ENCODE assay signal across 22 cellular contexts in the genomic region with DNA sequence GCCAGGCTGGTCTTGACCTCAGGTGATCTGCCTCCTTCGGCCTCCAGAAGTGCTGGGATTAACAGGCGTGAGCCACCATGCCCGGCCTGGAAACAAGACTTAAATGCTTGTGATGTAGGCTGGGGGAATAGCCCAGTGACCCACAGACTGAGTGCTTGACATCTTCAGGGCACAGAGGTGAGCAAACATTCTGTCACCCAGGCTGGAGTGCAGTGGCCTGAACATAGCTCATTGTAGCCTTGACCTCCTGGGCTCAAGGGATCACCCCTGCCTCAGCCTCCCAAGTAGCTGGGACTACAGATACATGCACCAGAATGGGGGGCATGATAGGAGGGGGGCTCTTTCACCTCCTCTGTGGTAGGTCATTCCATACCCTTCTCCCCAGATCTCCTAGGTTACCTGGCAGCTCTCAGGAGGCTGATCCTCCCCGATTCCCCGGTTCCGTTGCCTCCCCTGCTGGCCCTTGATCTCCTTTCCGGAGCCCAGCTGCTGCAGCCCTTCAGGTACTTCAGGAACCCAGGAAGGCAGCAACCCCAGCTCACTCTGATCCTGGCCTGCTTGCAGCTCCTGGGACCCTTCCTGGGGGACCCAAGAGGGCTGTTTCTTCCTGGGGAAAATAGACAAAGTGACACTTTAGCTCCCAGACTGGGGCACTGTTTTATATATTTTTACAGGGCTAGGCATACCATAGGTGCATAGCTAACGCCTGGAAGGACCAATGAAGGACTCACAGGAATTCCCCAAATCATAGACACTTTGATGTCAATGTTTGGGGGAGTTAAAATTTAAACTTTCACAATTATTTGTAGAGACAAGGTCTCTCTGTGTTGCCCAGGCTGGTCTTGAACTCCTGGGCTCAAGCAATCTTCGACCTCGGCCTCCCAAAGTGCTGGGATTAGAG. TPM values are rescaled to one million over a fixed set of nuclear protein-coding genes. Genes with fewer than 3 reads are reported as not detected.
DNase-seq lines count a peak whose midpoint lies in the region; ATAC-seq, FAIRE-seq and TF ChIP-seq lines count a peak whose summit lies in the region.
"Had no signal": no experiment of that assay in that cellular context is flagged by ENCODE, and none has a peak within 500 bp of the region (broad histone marks: within the 10 kb centered on the region; RNA-seq: fewer than 3 reads in every experiment).

No MANE protein-coding gene starts in this region.

- H3K9me2 ChIP-seq in GM23248 (ENCODE audit: insufficient read depth): no peaks in the 10 kb centered on the region

- no peak overlapping the region for H3K27ac ChIP-seq in K562 (ENCODE audit: extremely low read depth, low read depth, low read length)
- H3K27ac ChIP-seq in HepG2 (ENCODE audit: extremely low read length, insufficient read depth, low read length): peak overlapping the region; percentile 42
- no peak overlapping the region for H3K27ac ChIP-seq in osteoblast (ENCODE audit: low read depth, low read length)
- H3K27ac ChIP-seq in GM23248: no peak overlapping the region

- TF ChIP-seq CTCF in K562 (IDR thresholded peaks at IDR 0.05 in 2 of 3, conservative IDR thresholded peaks at IDR 0.05 in 1 of 3; ENCODE audit: insufficient read depth in 2 of 3, low read depth in 1 of 3, low read length in 3 of 3) (no peak), HepG2 (CRISPR knock-in tag; IDR thresholded peaks at IDR 0.05) (peak; percentile 40; the same call in 1 of the 2 replicates), osteoblast (IDR thresholded peaks at IDR 0.05; ENCODE audit: extremely low read depth, low read depth, low read length) (no peak)

- peaks cover 2 to 14% of the 10 kb centered on the region in 2 experiments; a peak in 4 of 5 replicates for H3K4me1 ChIP-seq in K562 (replicated peaks in 1 of 2; ENCODE audit: control insufficient read depth in 2 of 2, insufficient read depth in 2 of 2, low read length in 2 of 2)
- peaks cover 40% of the 10 kb centered on the region for H3K4me1 ChIP-seq in HepG2 (ENCODE audit: insufficient read depth, low read length)
- no peaks in the 10 kb centered on the region for H3K4me1 ChIP-seq in osteoblast (ENCODE audit: insufficient read depth, low read length)
- H3K4me1 ChIP-seq in GM23248 (ENCODE audit: insufficient read depth): no peaks in the 10 kb centered on the region
- H3K4me1 ChIP-seq: BE2C had no signal

- TF ChIP-seq RAD21 in K562 (CRISPR knock-in tag; conservative IDR thresholded peaks at IDR 0.05 in 1 of 2, IDR thresholded peaks at IDR 0.05 in 1 of 2) (no peak), HepG2 (CRISPR knock-in tag; IDR thresholded peaks at IDR 0.05) (no peak)

- FAIRE-seq in K562 (lab: Jason Lieb, UNC): peak; percentile 51
- peak; percentile 85 for FAIRE-seq in HepG2 (lab: Jason Lieb, UNC)
- FAIRE-seq: A204.1, GM12891, GM19239, H54 had no signal

- H3K79me2 ChIP-seq in K562 (ENCODE audit: control insufficient read depth, insufficient read depth, low read length) (no peaks in the 10 kb centered on the region), HepG2 (ENCODE audit: insufficient read depth, low read length) (no peaks in the 10 kb centered on the region), osteoblast (ENCODE audit: insufficient read depth, low read length) (no peaks in the 10 kb centered on the region), GM23248 (ENCODE audit: insufficient read depth) (no peaks in the 10 kb centered on the region)

- H3K27me3 ChIP-seq in K562 (ENCODE audit: control insufficient read depth in 2 of 2, insufficient read depth in 2 of 2, low read length in 2 of 2): peaks cover 8 to 15% of the 10 kb centered on the region in 2 experiments; a peak in 4 of 5 replicates
- no peaks in the 10 kb centered on the region; a peak in 1 of 5 replicates for H3K27me3 ChIP-seq in HepG2 (ENCODE audit: control insufficient read depth in 1 of 2, insufficient read depth in 2 of 2, low read length in 2 of 2)
- peaks cover 20% of the 10 kb centered on the region for H3K27me3 ChIP-seq in osteoblast (ENCODE audit: insufficient read depth, low read length)
- no peaks in the 10 kb centered on the region for H3K27me3 ChIP-seq in GM23248 (replicated peaks; ENCODE audit: insufficient read depth)
- H3K27me3 ChIP-seq: BE2C had no signal

- POLR2A ChIA-PET in K562 (lab: Yijun Ruan, JAX): interaction anchor here (0.6 to 1.5 kb wide), 10 partner anchors 15 to 1335 kb away, joined by 3 to 12 read pairs (median 4); a partner anchor contains a TSS
- POLR2A ChIA-PET in HepG2 (lab: Yijun Ruan, JAX): interaction anchor here (0.9 to 3.0 kb wide), 3 partner anchors 15 to 39 kb away, joined by 3 to 17 read pairs (median 5); a partner anchor contains a TSS

- CTCF ChIA-PET in K562 (lab: Yijun Ruan, JAX; ENCODE audit: low intra/inter-chr PET ratio): no interaction called here
- CTCF ChIA-PET in HepG2 (lab: Yijun Ruan, JAX; ENCODE audit: low intra/inter-chr PET ratio, low total read pairs): no interaction called here

- H2AFZ ChIP-seq in K562 (ENCODE audit: low read depth, low read length) (no peak overlapping the region), HepG2 (ENCODE audit: low read length) (no peak overlapping the region), osteoblast (ENCODE audit: low read length) (no peak overlapping the region), GM23248 (no peak overlapping the region)

- H3K9ac ChIP-seq in K562 (ENCODE audit: insufficient read depth in 1 of 2, low read depth in 2 of 2, low read length in 2 of 2) (peak overlapping the region in 1 of 2 experiments; percentile 73; a peak in 2 of 4 replicates), HepG2 (ENCODE audit: insufficient read depth, low read depth, low read length) (no peak overlapping the region), GM23248 (no peak overlapping the region)

- no peaks in the 10 kb centered on the region for H4K20me1 ChIP-seq in K562 (replicated peaks; ENCODE audit: control insufficient read depth, insufficient read depth, low read length)
- no peaks in the 10 kb centered on the region for H4K20me1 ChIP-seq in HepG2 (ENCODE audit: insufficient read depth, low read length)
- no peaks in the 10 kb centered on the region for H4K20me1 ChIP-seq in osteoblast (ENCODE audit: insufficient read depth, low read length)
- H4K20me1 ChIP-seq in GM23248 (ENCODE audit: insufficient read depth): no peaks in the 10 kb centered on the region

- H3K9me3 ChIP-seq in K562 (replicated peaks; ENCODE audit: control insufficient read depth, insufficient read depth, low read depth, low read length) (no peaks in the 10 kb centered on the region), HepG2 (ENCODE audit: low read length) (no peaks in the 10 kb centered on the region), osteoblast (ENCODE audit: low read depth, low read length) (no peaks in the 10 kb centered on the region), GM23248 (ENCODE audit: low read depth) (no peaks in the 10 kb centered on the region)
- H3K9me3 ChIP-seq: BE2C had no signal

- TF ChIP-seq EP300 in K562 (IDR thresholded peaks at IDR 0.05; ENCODE audit: low read length) (no peak), HepG2 (IDR thresholded peaks at IDR 0.05; ENCODE audit: low read depth in 2 of 2, low read length in 2 of 2) (no peak), HepG2 (CRISPR knock-in tag; IDR thresholded peaks at IDR 0.05; ENCODE audit: borderline replicate concordance) (no peak)

- no peak overlapping the region for H3K4me3 ChIP-seq in K562
- H3K4me3 ChIP-seq in HepG2 (replicated peaks in 1 of 3; ENCODE audit: insufficient read depth in 1 of 3, low read depth in 2 of 3, low read length in 3 of 3): peak overlapping the region in 2 of 3 experiments; percentile 40 to 50; a peak in 5 of 6 replicates
- no peak overlapping the region for H3K4me3 ChIP-seq in osteoblast (ENCODE audit: insufficient read depth, low read length)
- H3K4me3 ChIP-seq in GM23248: no peak overlapping the region

- intact Hi-C loops in K562 (cut with micrococcal nuclease) (no loop called here), HepG2 (cut with micrococcal nuclease; ENCODE audit: unreplicated experiment) (loop anchor here (10.0 kb wide), 1 partner anchor 659 kb away; no protein-coding TSS in a partner anchor)

- in situ Hi-C loops in K562 (cut with MboI): loop anchor here (25.0 kb wide), 1 partner anchor 437 kb away; no protein-coding TSS in a partner anchor
- in situ Hi-C loops in HepG2 (cut with HindIII; ENCODE audit: extremely low pct_ligation_motif_present, low pct_unique_long_range_greater_than_20kb): no loop called here
- in situ Hi-C loops in GM23248 (cut with MboI): no loop called here

- no peaks in the 10 kb centered on the region for H3K9me1 ChIP-seq in K562 (ENCODE audit: control insufficient read depth, insufficient read depth, low read length)

- ATAC-seq in K562: peak; percentile 16; the same call in 1 of the 3 replicates
- peak; percentile 90 for ATAC-seq in HepG2
- no peak for ATAC-seq in HG02870 (IDR thresholded peaks at IDR 0.05; ENCODE audit: unreplicated experiment)

- H3K36me3 ChIP-seq in K562 (ENCODE audit: control insufficient read depth, insufficient read depth, low read length): no peaks in the 10 kb centered on the region
- no peaks in the 10 kb centered on the region for H3K36me3 ChIP-seq in HepG2 (replicated peaks in 1 of 2; ENCODE audit: control insufficient read depth in 1 of 2, insufficient read depth in 2 of 2, low read length in 2 of 2)
- H3K36me3 ChIP-seq in osteoblast (ENCODE audit: insufficient read depth, low read length): no peaks in the 10 kb centered on the region
- no peaks in the 10 kb centered on the region for H3K36me3 ChIP-seq in GM23248 (ENCODE audit: low read depth)
- H3K36me3 ChIP-seq: BE2C had no signal

- TF ChIP-seq POLR2A in K562 (conservative IDR thresholded peaks at IDR 0.05) (no peak), HepG2 (IDR thresholded peaks at IDR 0.05; ENCODE audit: insufficient read depth in 1 of 2, low read depth in 2 of 2, low read length in 2 of 2) (no peak; a peak in 1 of 4 replicates)

- no peaks in the 10 kb centered on the region for H3F3A ChIP-seq in GM23248 (ENCODE audit: insufficient read depth)

- WGBS in K562 (ENCODE audit: insufficient coverage, low coverage, missing lambda C conversion rate): 74% methylated on average over 10 of the region's 10 CpGs
- WGBS in HepG2 (ENCODE audit: low lambda C conversion rate): under 1% methylated on average over 9 of the region's 10 CpGs
- WGBS in GM23248 (ENCODE audit: low coverage in 1 of 2, low lambda C conversion rate in 2 of 2, missing lambda C conversion rate in 2 of 2), 2 experiments: 82 to 83% methylated on average over 10 of the region's 10 CpGs

- H3K4me2 ChIP-seq in K562 (ENCODE audit: insufficient read depth, low read length) (no peak overlapping the region), HepG2 (ENCODE audit: low read depth, low read length) (peak overlapping the region; percentile 82), osteoblast (ENCODE audit: insufficient read depth, low read length) (no peak overlapping the region), GM23248 (ENCODE audit: unreplicated experiment) (no peak overlapping the region)

- BruUV-seq in K562 (replicated peaks; lab: Mats Ljungman, UMichigan) (no TSS peak), HepG2 (replicated peaks; lab: Mats Ljungman, UMichigan) (TSS peak; percentile 91)

- peak in 1 of 4 experiments; percentile 8 for DNase-seq in K562 (ENCODE audit: extremely low read depth in 1 of 4, low spot score in 3 of 4)
- peak; percentile 31 for DNase-seq in HepG2 (ENCODE audit: low spot score)
- peak; percentile 66 for DNase-seq in osteoblast (ENCODE audit: insufficient read length, low spot score, missing footprints)
- no peak for DNase-seq in GM23248
- no peak for DNase-seq in HuH-7.5 (ENCODE audit: low spot score)
- DNase-seq: ACHN; BE2C; C1 segment of cervical spinal cord; CD4-positive, CD25-positive, alpha-beta regulatory T cell; CD8-positive, alpha-beta memory T cell; COR-L47; DMS 273 treated with DMSO at 0.1 percent for 48 hours; DMS53; DND-41; EL; HCEC 1CT had no signal

RNA-seq across cellular contexts. Expression of a gene that starts 11.8 kb away (rescaled TPM):
- 0.19 and 0.77 TPM in 2 replicates for total RNA-seq in K562 (2011; cell fraction: chromatin; rRNA removed; ENCODE audit: low replicate concordance)
- total RNA-seq in K562 (2011; cell fraction: nucleolus; rRNA removed): 0.33 and 0.53 TPM in 2 replicates
- 0.22 TPM in 1 of 2 replicates, not detected in the other for total RNA-seq in K562 (2011; cell fraction: nucleoplasm; rRNA removed)
- total RNA-seq in K562 (2014; rRNA removed) (0.08 TPM in 1 of 2 replicates, not detected in the other), K562 (2014; rRNA removed; fragmentation: Illumina TruSeq; extraction: Trizol) (0.11 and 0.13 TPM in 2 replicates), K562 (2015; rRNA removed; fragmentation: Illumina TruSeq; extraction: Trizol) (0.11 TPM in 1 of 2 replicates, not detected in the other), K562 (2021) (0.13 TPM in 1 of 2 replicates, not detected in the other), HepG2 (2016; rRNA removed; fragmentation: Illumina TruSeq; extraction: Trizol) (0.21 and 0.80 TPM in 2 replicates), osteoblast (not detected in 2 replicates)
- polyA plus RNA-seq in K562 (2011; rRNA removed) (0.04 and 0.17 TPM in 2 replicates), K562 (2014; fragmentation: Illumina TruSeq; extraction: Trizol) (0.15 TPM in 1 of 2 replicates, not detected in the other), K562 (2014; fragmentation: Nextera tagmentation; extraction: Ambion mirVana) (under 1 TPM in 1 of 2 experiments, not detected in 1; 0.10 TPM), K562 (2014; rRNA removed) (0.28 and 0.36 TPM in 2 replicates), HepG2 (2011; rRNA removed) (1.4 and 1.8 TPM in 2 replicates), GM23248 (2016; fragmentation: Nextera tagmentation; extraction: Ambion mirVana) (not detected in 2 replicates)
- polyA plus RNA-seq in K562 (2011; cell fraction: cytosol; rRNA removed): 0.07 and 0.25 TPM in 2 replicates
- 0.17 and 0.87 TPM in 2 replicates for polyA plus RNA-seq in K562 (2011; cell fraction: nucleus; rRNA removed)
- polyA plus RNA-seq in K562 (2012): 0.12 and 0.26 TPM in 2 replicates
- not detected in 2 replicates for polyA minus RNA-seq in K562 (2011; rRNA and poly(A)+ RNA removed)
- polyA minus RNA-seq in K562 (2011; cell fraction: cytosol; rRNA and poly(A)+ RNA removed): not detected in 2 replicates
- not detected in 2 replicates for polyA minus RNA-seq in K562 (2011; cell fraction: nucleus; rRNA and poly(A)+ RNA removed)
- total RNA-seq in HepG2 (2016; cell fraction: cytosol; rRNA removed; fragmentation: Illumina TruSeq; extraction: Trizol; ENCODE audit: low read depth): 0.35 and 0.51 TPM in 2 replicates
- 0.25 and 0.74 TPM in 2 replicates for total RNA-seq in HepG2 (2016; cell fraction: insoluble cytoplasmic fraction; rRNA removed; fragmentation: Illumina TruSeq; extraction: Trizol)
- 0.21 and 0.40 TPM in 2 replicates for total RNA-seq in HepG2 (2016; cell fraction: membrane; rRNA removed; fragmentation: Illumina TruSeq; extraction: Trizol)
- 1.3 and 1.5 TPM in 2 replicates for total RNA-seq in HepG2 (2016; cell fraction: nucleus; rRNA removed; fragmentation: Illumina TruSeq; extraction: Trizol)
- polyA plus RNA-seq in HepG2 (2011; cell fraction: cytosol; rRNA removed): 0.54 and 1.0 TPM in 2 replicates
- 7.5 and 11.1 TPM in 2 replicates for polyA plus RNA-seq in HepG2 (2011; cell fraction: nucleus; rRNA removed)
- 0.85 and 0.95 TPM in 2 replicates for polyA plus RNA-seq in HepG2 (2012)
- 0.08 and 0.24 TPM in 2 replicates for polyA plus RNA-seq in HepG2 (2016; cell fraction: cytosol; fragmentation: Illumina TruSeq; extraction: Trizol; ENCODE audit: low read depth)
- polyA plus RNA-seq in HepG2 (2016; cell fraction: insoluble cytoplasmic fraction; fragmentation: Illumina TruSeq; extraction: Trizol; ENCODE audit: low read depth): 0.33 and 0.38 TPM in 2 replicates
- 0.07 and 0.15 TPM in 2 replicates for polyA plus RNA-seq in HepG2 (2016; cell fraction: membrane; fragmentation: Illumina TruSeq; extraction: Trizol; ENCODE audit: low read depth)
- polyA plus RNA-seq in HepG2 (2016; cell fraction: nucleus; fragmentation: Illumina TruSeq; extraction: Trizol; ENCODE audit: insufficient read depth, low read depth): 4.4 and 5.3 TPM in 2 replicates
- polyA minus RNA-seq in HepG2 (2011; rRNA and poly(A)+ RNA removed; ENCODE audit: low replicate concordance): 0.26 TPM in 1 of 2 replicates, not detected in the other
- polyA minus RNA-seq in HepG2 (2011; cell fraction: cytosol; rRNA and poly(A)+ RNA removed): 0.30 and 0.70 TPM in 2 replicates
- 0.75 and 0.77 TPM in 2 replicates for polyA minus RNA-seq in HepG2 (2011; cell fraction: nucleus; rRNA and poly(A)+ RNA removed)
- not detected in 2 replicates for total RNA-seq in GM23248 (2014; rRNA removed; shearing (Covaris generic))
- total RNA-seq: CD4-positive, CD25-positive, alpha-beta regulatory T cell; CD8-positive, alpha-beta memory T cell; G401 had no signal
- polyA plus RNA-seq: CD4-positive, CD25-positive, alpha-beta regulatory T cell; CD8-positive, alpha-beta memory T cell had no signal

RNA-seq across cellular contexts. Expression of a gene that starts 15.1 kb away (rescaled TPM):
- 80.1 and 150 TPM in 2 replicates for total RNA-seq in K562 (2011; cell fraction: chromatin; rRNA removed; ENCODE audit: low replicate concordance)
- total RNA-seq in K562 (2011; cell fraction: nucleolus; rRNA removed): 98.0 and 100 TPM in 2 replicates
- 86.6 and 88.1 TPM in 2 replicates for total RNA-seq in K562 (2011; cell fraction: nucleoplasm; rRNA removed)
- total RNA-seq in K562 (2014; rRNA removed): 82.8 and 105 TPM in 2 replicates
- 58.6 and 62.1 TPM in 2 replicates for total RNA-seq in K562 (2014; rRNA removed; fragmentation: Illumina TruSeq; extraction: Trizol)
- 77.6 and 79.2 TPM in 2 replicates for total RNA-seq in K562 (2015; rRNA removed; fragmentation: Illumina TruSeq; extraction: Trizol)
- total RNA-seq in K562 (2021): 71.9 and 72.5 TPM in 2 replicates
- polyA plus RNA-seq in K562 (2011; rRNA removed): 81.8 and 85.4 TPM in 2 replicates
- 92.3 and 104 TPM in 2 replicates for polyA plus RNA-seq in K562 (2011; cell fraction: cytosol; rRNA removed)
- 65.6 and 71.5 TPM in 2 replicates for polyA plus RNA-seq in K562 (2011; cell fraction: nucleus; rRNA removed)
- polyA plus RNA-seq in K562 (2012): 75.2 and 79.0 TPM in 2 replicates
- 92.9 and 93.7 TPM in 2 replicates for polyA plus RNA-seq in K562 (2014; fragmentation: Illumina TruSeq; extraction: Trizol)
- polyA plus RNA-seq in K562 (2014; fragmentation: Nextera tagmentation; extraction: Ambion mirVana): 10 to 100 TPM; 22.7 to 30.6 TPM
- 107 and 118 TPM in 2 replicates for polyA plus RNA-seq in K562 (2014; rRNA removed)
- polyA minus RNA-seq in K562 (2011; rRNA and poly(A)+ RNA removed): 70.5 and 74.7 TPM in 2 replicates
- 45.0 and 45.3 TPM in 2 replicates for polyA minus RNA-seq in K562 (2011; cell fraction: cytosol; rRNA and poly(A)+ RNA removed)
- 31.8 and 51.9 TPM in 2 replicates for polyA minus RNA-seq in K562 (2011; cell fraction: nucleus; rRNA and poly(A)+ RNA removed)
- 52.3 and 62.6 TPM in 2 replicates for total RNA-seq in HepG2 (2016; rRNA removed; fragmentation: Illumina TruSeq; extraction: Trizol)
- total RNA-seq in HepG2 (2016; cell fraction: cytosol; rRNA removed; fragmentation: Illumina TruSeq; extraction: Trizol; ENCODE audit: low read depth): 9.4 and 10.0 TPM in 2 replicates
- total RNA-seq in HepG2 (2016; cell fraction: insoluble cytoplasmic fraction; rRNA removed; fragmentation: Illumina TruSeq; extraction: Trizol): 51.2 and 64.2 TPM in 2 replicates
- total RNA-seq in HepG2 (2016; cell fraction: membrane; rRNA removed; fragmentation: Illumina TruSeq; extraction: Trizol): 20.2 and 23.2 TPM in 2 replicates
- 22.1 and 26.7 TPM in 2 replicates for total RNA-seq in HepG2 (2016; cell fraction: nucleus; rRNA removed; fragmentation: Illumina TruSeq; extraction: Trizol)
- 38.5 and 41.0 TPM in 2 replicates for polyA plus RNA-seq in HepG2 (2011; rRNA removed)
- 48.1 and 54.1 TPM in 2 replicates for polyA plus RNA-seq in HepG2 (2011; cell fraction: cytosol; rRNA removed)
- polyA plus RNA-seq in HepG2 (2011; cell fraction: nucleus; rRNA removed): 22.4 and 27.6 TPM in 2 replicates
- polyA plus RNA-seq in HepG2 (2012): 24.9 and 33.4 TPM in 2 replicates
- 7.1 and 7.3 TPM in 2 replicates for polyA plus RNA-seq in HepG2 (2016; cell fraction: cytosol; fragmentation: Illumina TruSeq; extraction: Trizol; ENCODE audit: low read depth)
- 55.1 and 59.1 TPM in 2 replicates for polyA plus RNA-seq in HepG2 (2016; cell fraction: insoluble cytoplasmic fraction; fragmentation: Illumina TruSeq; extraction: Trizol; ENCODE audit: low read depth)
- 10.5 and 12.4 TPM in 2 replicates for polyA plus RNA-seq in HepG2 (2016; cell fraction: membrane; fragmentation: Illumina TruSeq; extraction: Trizol; ENCODE audit: low read depth)
- polyA plus RNA-seq in HepG2 (2016; cell fraction: nucleus; fragmentation: Illumina TruSeq; extraction: Trizol; ENCODE audit: insufficient read depth, low read depth): 30.2 and 30.4 TPM in 2 replicates
- polyA minus RNA-seq in HepG2 (2011; rRNA and poly(A)+ RNA removed; ENCODE audit: low replicate concordance): 43.7 and 55.9 TPM in 2 replicates
- polyA minus RNA-seq in HepG2 (2011; cell fraction: cytosol; rRNA and poly(A)+ RNA removed): 21.5 and 24.9 TPM in 2 replicates
- polyA minus RNA-seq in HepG2 (2011; cell fraction: nucleus; rRNA and poly(A)+ RNA removed): 18.5 and 22.5 TPM in 2 replicates
- 76.0 and 76.3 TPM in 2 replicates for total RNA-seq in osteoblast
- total RNA-seq in GM23248 (2014; rRNA removed; shearing (Covaris generic)): 112 and 117 TPM in 2 replicates
- 102 and 106 TPM in 2 replicates for polyA plus RNA-seq in GM23248 (2016; fragmentation: Nextera tagmentation; extraction: Ambion mirVana)

RNA-seq across cellular contexts. Expression of a gene that starts 58.3 kb away (rescaled TPM):
- total RNA-seq in K562 (2011; cell fraction: chromatin; rRNA removed; ENCODE audit: low replicate concordance): 32.7 and 51.8 TPM in 2 replicates
- total RNA-seq in K562 (2011; cell fraction: nucleolus; rRNA removed): 40.4 and 41.1 TPM in 2 replicates
- total RNA-seq in K562 (2011; cell fraction: nucleoplasm; rRNA removed): 47.8 and 68.1 TPM in 2 replicates
- total RNA-seq in K562 (2014; rRNA removed): 72.9 and 112 TPM in 2 replicates
- 48.5 and 53.3 TPM in 2 replicates for total RNA-seq in K562 (2014; rRNA removed; fragmentation: Illumina TruSeq; extraction: Trizol)
- total RNA-seq in K562 (2015; rRNA removed; fragmentation: Illumina TruSeq; extraction: Trizol): 80.1 and 88.3 TPM in 2 replicates
- 145 and 149 TPM in 2 replicates for total RNA-seq in K562 (2021)
- 82.5 and 83.2 TPM in 2 replicates for polyA plus RNA-seq in K562 (2011; rRNA removed)
- 119 and 167 TPM in 2 replicates for polyA plus RNA-seq in K562 (2011; cell fraction: cytosol; rRNA removed)
- 47.8 and 62.7 TPM in 2 replicates for polyA plus RNA-seq in K562 (2011; cell fraction: nucleus; rRNA removed)
- polyA plus RNA-seq in K562 (2012): 91.4 and 111 TPM in 2 replicates
- polyA plus RNA-seq in K562 (2014; fragmentation: Illumina TruSeq; extraction: Trizol): 143 and 171 TPM in 2 replicates
- 1 to 10 TPM; 3.9 to 7.2 TPM for polyA plus RNA-seq in K562 (2014; fragmentation: Nextera tagmentation; extraction: Ambion mirVana)
- 82.5 and 110 TPM in 2 replicates for polyA plus RNA-seq in K562 (2014; rRNA removed)
- 36.0 and 46.5 TPM in 2 replicates for polyA minus RNA-seq in K562 (2011; rRNA and poly(A)+ RNA removed)
- polyA minus RNA-seq in K562 (2011; cell fraction: cytosol; rRNA and poly(A)+ RNA removed): 60.6 and 62.5 TPM in 2 replicates
- polyA minus RNA-seq in K562 (2011; cell fraction: nucleus; rRNA and poly(A)+ RNA removed): 12.4 and 16.3 TPM in 2 replicates
- total RNA-seq in HepG2 (2016; rRNA removed; fragmentation: Illumina TruSeq; extraction: Trizol): 28.5 and 38.6 TPM in 2 replicates
- total RNA-seq in HepG2 (2016; cell fraction: cytosol; rRNA removed; fragmentation: Illumina TruSeq; extraction: Trizol; ENCODE audit: low read depth): 12.7 and 18.5 TPM in 2 replicates
- total RNA-seq in HepG2 (2016; cell fraction: insoluble cytoplasmic fraction; rRNA removed; fragmentation: Illumina TruSeq; extraction: Trizol): 31.4 and 32.6 TPM in 2 replicates
- 51.4 and 51.8 TPM in 2 replicates for total RNA-seq in HepG2 (2016; cell fraction: membrane; rRNA removed; fragmentation: Illumina TruSeq; extraction: Trizol)
- 18.9 and 20.9 TPM in 2 replicates for total RNA-seq in HepG2 (2016; cell fraction: nucleus; rRNA removed; fragmentation: Illumina TruSeq; extraction: Trizol)
- polyA plus RNA-seq in HepG2 (2011; rRNA removed): 41.4 and 49.1 TPM in 2 replicates
- 42.6 and 48.7 TPM in 2 replicates for polyA plus RNA-seq in HepG2 (2011; cell fraction: cytosol; rRNA removed)
- 28.2 and 28.3 TPM in 2 replicates for polyA plus RNA-seq in HepG2 (2011; cell fraction: nucleus; rRNA removed)
- 34.4 and 36.9 TPM in 2 replicates for polyA plus RNA-seq in HepG2 (2012)
- polyA plus RNA-seq in HepG2 (2016; cell fraction: cytosol; fragmentation: Illumina TruSeq; extraction: Trizol; ENCODE audit: low read depth): 56.7 and 58.7 TPM in 2 replicates
- polyA plus RNA-seq in HepG2 (2016; cell fraction: insoluble cytoplasmic fraction; fragmentation: Illumina TruSeq; extraction: Trizol; ENCODE audit: low read depth): 71.8 and 88.8 TPM in 2 replicates
- 116 and 117 TPM in 2 replicates for polyA plus RNA-seq in HepG2 (2016; cell fraction: membrane; fragmentation: Illumina TruSeq; extraction: Trizol; ENCODE audit: low read depth)
- polyA plus RNA-seq in HepG2 (2016; cell fraction: nucleus; fragmentation: Illumina TruSeq; extraction: Trizol; ENCODE audit: insufficient read depth, low read depth): 51.4 and 59.8 TPM in 2 replicates
- polyA minus RNA-seq in HepG2 (2011; rRNA and poly(A)+ RNA removed; ENCODE audit: low replicate concordance): 50.6 and 97.3 TPM in 2 replicates
- 24.6 and 26.6 TPM in 2 replicates for polyA minus RNA-seq in HepG2 (2011; cell fraction: cytosol; rRNA and poly(A)+ RNA removed)
- polyA minus RNA-seq in HepG2 (2011; cell fraction: nucleus; rRNA and poly(A)+ RNA removed): 13.0 and 16.4 TPM in 2 replicates
- 63.6 and 66.2 TPM in 2 replicates for total RNA-seq in osteoblast
- total RNA-seq in GM23248 (2014; rRNA removed; shearing (Covaris generic)): 78.8 and 92.6 TPM in 2 replicates
- polyA plus RNA-seq in GM23248 (2016; fragmentation: Nextera tagmentation; extraction: Ambion mirVana): 61.1 and 63.8 TPM in 2 replicates

Comparison
In these comparisons a context has a peak if more than half of its experiments do, and no peak if none do; other contexts are left out.
1. DNase-seq: peak in HepG2 (single experiment) and osteoblast (single experiment); none in GM23248 (single experiment) and HuH-7.5 (single experiment).
2. H3K4me3 ChIP-seq: peak in HepG2 (2 of 3); none in K562 (single experiment), osteoblast (single experiment) and GM23248 (single experiment).